8 cellular contexts compared by ENCODE assay signal in genomic region chrX:81120270-81120935, GRCh38.
A peak's percentile ranks its signal among the peaks of the same experiment; 100 is the strongest.
DNase-seq lines count a peak whose midpoint lies in the region; ATAC-seq, FAIRE-seq and TF ChIP-seq lines count a peak whose summit lies in the region.

No MANE protein-coding gene starts in this region.

- POLR2A ChIA-PET in endothelial cell of umbilical vein (lab: Charles Lee), result no interaction called here

- no peaks in the 10 kb centered on the region for H3K9me3 Mint-ChIP-seq in activated naive CD4-positive, alpha-beta T cell treated with anti-CD3 and anti-CD28 coated beads for 36 hours
- no peaks in the 10 kb centered on the region for H3K9me3 Mint-ChIP-seq in neural progenitor cell

- TF ChIP-seq POLR2A in endothelial cell of umbilical vein (IDR thresholded peaks at IDR 0.05; ENCODE audit: low read depth, low read length), result no peak

- no peaks in the 10 kb centered on the region for H3F3A ChIP-seq in neural progenitor cell (ENCODE audit: low read depth)

- ATAC-seq in HG02798 (IDR thresholded peaks at IDR 0.05; ENCODE audit: poor library complexity, unreplicated experiment), result peak; percentile 29

- peaks cover 3% of the 10 kb centered on the region for H3K4me1 Mint-ChIP-seq in activated naive CD4-positive, alpha-beta T cell treated with anti-CD3 and anti-CD28 coated beads for 36 hours (ENCODE audit: low read depth)
- H3K4me1 Mint-ChIP-seq in neural progenitor cell, result no peaks in the 10 kb centered on the region

- no peaks in the 10 kb centered on the region for H3K27me3 ChIP-seq in OCI-LY3 (ENCODE audit: low read depth, low read length)
- H3K27me3 ChIP-seq in endothelial cell of umbilical vein (ENCODE audit: control insufficient read depth in 2 of 2, insufficient read depth in 2 of 2, low read length in 2 of 2), result peaks cover 2 to 12% of the 10 kb centered on the region in 2 experiments
- H3K27me3 ChIP-seq in neural progenitor cell, result peaks cover 25% of the 10 kb centered on the region

- H3K4me3 Mint-ChIP-seq in activated naive CD4-positive, alpha-beta T cell treated with anti-CD3 and anti-CD28 coated beads for 36 hours, result peak overlapping the region; percentile 91
- H3K4me3 Mint-ChIP-seq in neural progenitor cell, result peak overlapping the region; percentile 89

- peak; percentile 6 for DNase-seq in activated naive CD4-positive, alpha-beta T cell treated with anti-CD3 and anti-CD28 coated beads for 36 hours
- DNase-seq in activated naive CD4-positive, alpha-beta T cell treated with Interleukin-2 at 50 U/mL for 16 hours, result no peak
- DNase-seq in endothelial cell of umbilical vein (ENCODE audit: low read depth, low spot score) (no peak), neural progenitor cell (ENCODE audit: low spot score) (no peak), KG1 (lab: John Stamatoyannopoulos, UW) (no peak), NCI-H1048 (lab: John Stamatoyannopoulos, UW) (no peak)

- H3K4me3 ChIP-seq in OCI-LY3 (ENCODE audit: low read length) (peak overlapping the region; percentile 82), endothelial cell of umbilical vein (replicated peaks in 1 of 3; ENCODE audit: insufficient read depth in 1 of 3, low read depth in 1 of 3, low read length in 3 of 3) (peak overlapping the region; percentile 44 to 88 (median 48)), neural progenitor cell (peak overlapping the region; percentile 65)

- no peak for TF ChIP-seq CTCF in OCI-LY3 (IDR thresholded peaks at IDR 0.05; ENCODE audit: low read depth, low read length)
- TF ChIP-seq CTCF in endothelial cell of umbilical vein (IDR thresholded peaks at IDR 0.05; ENCODE audit: extremely low read depth in 1 of 2, insufficient read depth in 1 of 2, low read depth in 1 of 2, low read length in 2 of 2), result no peak
- TF ChIP-seq CTCF in neural progenitor cell (IDR thresholded peaks at IDR 0.05), result no peak

- no peaks in the 10 kb centered on the region for H3K27me3 Mint-ChIP-seq in activated naive CD4-positive, alpha-beta T cell treated with anti-CD3 and anti-CD28 coated beads for 36 hours (ENCODE audit: low read depth)
- no peaks in the 10 kb centered on the region for H3K27me3 Mint-ChIP-seq in neural progenitor cell (ENCODE audit: insufficient read depth, low read depth)

- H3K4me2 ChIP-seq in OCI-LY3 (ENCODE audit: low read length), result peak overlapping the region; percentile 96
- H3K4me2 ChIP-seq in endothelial cell of umbilical vein (ENCODE audit: insufficient read depth, low read length), result peak overlapping the region; percentile 94
- peak overlapping the region; percentile 76 for H3K4me2 ChIP-seq in neural progenitor cell

- intact Hi-C loops in activated naive CD4-positive, alpha-beta T cell treated with anti-CD3 and anti-CD28 coated beads for 36 hours (cut with micrococcal nuclease), result loop anchor here (5.0 kb wide), 1 partner anchor 257 kb away; no protein-coding TSS in a partner anchor
- intact Hi-C loops in endothelial cell of umbilical vein (cut with micrococcal nuclease), result loop anchor here (2.0 kb wide), 1 partner anchor 82 kb away; the partner anchor contains the start of gene SH3BGRL

- peak; percentile 28 for FAIRE-seq in endothelial cell of umbilical vein (lab: Jason Lieb, UNC)

- peak overlapping the region; percentile 46; the same call in 1 of the 2 replicates for H3K9ac ChIP-seq in OCI-LY3 (ENCODE audit: low read length)
- H3K9ac ChIP-seq in endothelial cell of umbilical vein (replicated peaks; ENCODE audit: extremely low read depth, insufficient read depth, low read length), result peak overlapping the region; percentile 70
- no peak overlapping the region for H3K9ac ChIP-seq in neural progenitor cell

- TSS peak; percentile 19 for BruUV-seq in endothelial cell of umbilical vein (replicated peaks; lab: Mats Ljungman, UMichigan)

- H3K27ac Mint-ChIP-seq in activated naive CD4-positive, alpha-beta T cell treated with anti-CD3 and anti-CD28 coated beads for 36 hours, result peak overlapping the region; percentile 85
- H3K27ac Mint-ChIP-seq in neural progenitor cell, result peak overlapping the region; percentile 79

- H3K27ac ChIP-seq in OCI-LY3 (ENCODE audit: low read length) (no peak overlapping the region), endothelial cell of umbilical vein (ENCODE audit: insufficient read depth, low read depth, low read length) (no peak overlapping the region), neural progenitor cell (no peak overlapping the region)

- H3K4me1 ChIP-seq in OCI-LY3 (ENCODE audit: low read length), result peaks cover 4% of the 10 kb centered on the region; the same call in 1 of the 2 replicates
- H3K4me1 ChIP-seq in endothelial cell of umbilical vein (ENCODE audit: control insufficient read depth, extremely low read depth, insufficient read depth, low read length), result peaks cover 5% of the 10 kb centered on the region
- H3K4me1 ChIP-seq in neural progenitor cell, result no peaks in the 10 kb centered on the region

- no peaks in the 10 kb centered on the region for H3K79me2 ChIP-seq in OCI-LY3 (ENCODE audit: low read length)
- no peaks in the 10 kb centered on the region for H3K79me2 ChIP-seq in endothelial cell of umbilical vein (ENCODE audit: control insufficient read depth, insufficient read depth, low read length)
- H3K79me2 ChIP-seq in neural progenitor cell (ENCODE audit: low read depth), result no peaks in the 10 kb centered on the region

- CTCF ChIA-PET in activated naive CD4-positive, alpha-beta T cell treated with anti-CD3 and anti-CD28 coated beads for 36 hours (lab: Charles Lee), result interaction anchor here (0.6 to 1.8 kb wide), 8 partner anchors 20 to 311 kb away, joined by 3 to 6 read pairs (median 3); partner anchors contain the start of gene BRWD3
- CTCF ChIA-PET in endothelial cell of umbilical vein (lab: Charles Lee), result interaction anchor here (0.7 to 2.4 kb wide), 8 partner anchors 9 to 311 kb away, joined by 3 to 6 read pairs (median 4); partner anchors contain the start of genes BRWD3, HMGN5 and SH3BGRL

- dilution Hi-C loops in endothelial cell of umbilical vein (cut with MboI; ENCODE audit: extremely low pct_ligation_motif_present, low sequenced_read_pairs), result no loop called here

- no peaks in the 10 kb centered on the region for H3K9me3 ChIP-seq in OCI-LY3 (ENCODE audit: insufficient read depth, low read length)
- no peaks in the 10 kb centered on the region for H3K9me3 ChIP-seq in endothelial cell of umbilical vein (replicated peaks; ENCODE audit: control insufficient read depth, insufficient read depth, low read length)
- H3K9me3 ChIP-seq in neural progenitor cell (ENCODE audit: low read depth), result no peaks in the 10 kb centered on the region

- no peaks in the 10 kb centered on the region for H3K36me3 ChIP-seq in OCI-LY3 (replicated peaks; ENCODE audit: low read depth, low read length)
- no peaks in the 10 kb centered on the region for H3K36me3 ChIP-seq in endothelial cell of umbilical vein (ENCODE audit: control insufficient read depth in 2 of 2, extremely low read depth in 1 of 2, insufficient read depth in 2 of 2, low read length in 2 of 2)
- H3K36me3 ChIP-seq in neural progenitor cell, result no peaks in the 10 kb centered on the region

- H4K20me1 ChIP-seq in OCI-LY3 (ENCODE audit: insufficient read depth, low read length) (no peaks in the 10 kb centered on the region), endothelial cell of umbilical vein (replicated peaks; ENCODE audit: control insufficient read depth, extremely low read depth, insufficient read depth, low read length) (no peaks in the 10 kb centered on the region), neural progenitor cell (ENCODE audit: low read depth) (no peaks in the 10 kb centered on the region)

- H3K36me3 Mint-ChIP-seq in activated naive CD4-positive, alpha-beta T cell treated with anti-CD3 and anti-CD28 coated beads for 36 hours (ENCODE audit: low read depth), result no peaks in the 10 kb centered on the region
- H3K36me3 Mint-ChIP-seq in neural progenitor cell, result no peaks in the 10 kb centered on the region

- no peaks in the 10 kb centered on the region for H3K9me1 ChIP-seq in endothelial cell of umbilical vein (replicated peaks; ENCODE audit: control insufficient read depth, extremely low read depth, insufficient read depth, low read length)

- H2AFZ ChIP-seq in OCI-LY3 (ENCODE audit: low read depth, low read length), result peak overlapping the region; percentile 97
- peak overlapping the region; percentile 92 for H2AFZ ChIP-seq in endothelial cell of umbilical vein (ENCODE audit: low read depth, low read length)
- H2AFZ ChIP-seq in neural progenitor cell (replicated peaks), result peak overlapping the region; percentile 27

TF ChIP-seq in endothelial cell of umbilical vein, 7 proteins besides CTCF, POLR2A, EP300 and RAD21:
- TF ChIP-seq GATA2 (IDR thresholded peaks at IDR 0.05; ENCODE audit: insufficient read depth, insufficient read length, low read depth, low read length), result no peak
- no peak for TF ChIP-seq MYC (IDR thresholded peaks at IDR 0.05; ENCODE audit: low read depth, low read length)
- no peak for TF ChIP-seq EZH2 (IDR thresholded peaks at IDR 0.05; ENCODE audit: borderline replicate concordance, low read depth, low read length, severe bottlenecking)
- TF ChIP-seq POLR2AphosphoS5 (IDR thresholded peaks at IDR 0.05; ENCODE audit: insufficient read depth, low read depth, low read length), result no peak
- TF ChIP-seq JUN (IDR thresholded peaks at IDR 0.05; ENCODE audit: borderline replicate concordance, insufficient read depth, insufficient read length, low read depth), result no peak
- no peak for TF ChIP-seq MAX (IDR thresholded peaks at IDR 0.05; ENCODE audit: insufficient read depth, insufficient read length)
- TF ChIP-seq FOS (IDR thresholded peaks at IDR 0.05; ENCODE audit: borderline replicate concordance, insufficient read depth, low read length), result no peak

Comparison
In these comparisons a context has a peak if more than half of its experiments do, and no peak if none do; other contexts are left out.
1. H2AFZ ChIP-seq: peak in every context shown above with its lines; median percentile 97 in OCI-LY3; 92 in endothelial cell of umbilical vein; 27 in neural progenitor cell.